1 cellular context compared by ENCODE assay signal in the genomic region with DNA sequence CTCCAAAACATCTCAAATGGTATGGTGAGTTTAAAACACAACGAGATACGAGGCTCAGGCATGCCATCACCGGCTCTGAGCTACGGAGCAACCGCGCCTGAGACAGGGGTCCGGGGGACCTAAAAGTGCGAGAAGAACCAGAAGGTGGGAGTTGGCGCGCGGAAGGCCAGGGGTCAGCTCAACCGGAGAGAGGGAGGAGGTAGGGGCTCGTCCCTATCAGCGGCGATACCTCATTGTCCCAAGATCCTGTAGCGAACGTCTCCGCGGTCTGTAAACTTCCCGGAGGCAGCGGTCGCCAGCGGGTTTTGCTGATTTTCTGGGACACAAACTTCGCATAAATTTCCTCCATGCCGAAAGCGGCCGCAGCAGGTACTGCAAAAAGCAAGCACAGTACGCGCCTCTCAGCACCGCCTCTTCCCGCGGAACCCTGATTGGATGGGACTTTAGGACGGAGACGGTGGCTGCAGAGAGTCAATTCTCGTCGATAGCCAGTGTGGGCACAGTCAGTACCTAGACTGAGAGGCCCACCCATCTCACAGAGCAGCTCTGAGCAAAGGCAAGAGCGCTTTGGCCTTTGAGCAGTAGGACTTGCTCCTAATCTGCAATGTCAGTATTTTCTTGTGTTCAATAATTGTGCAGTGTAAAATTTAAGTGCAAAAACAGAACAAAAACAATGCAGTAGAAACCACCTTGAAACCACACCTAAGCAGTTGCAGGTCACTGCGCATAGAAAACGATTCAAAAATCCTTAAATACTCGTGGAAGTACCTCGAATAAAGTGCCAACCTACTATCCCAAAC.
A peak's percentile ranks its signal among the peaks of the same experiment; 100 is the strongest.
TF ChIP-seq lines count a peak whose summit lies in the region.

A gene with protein sequence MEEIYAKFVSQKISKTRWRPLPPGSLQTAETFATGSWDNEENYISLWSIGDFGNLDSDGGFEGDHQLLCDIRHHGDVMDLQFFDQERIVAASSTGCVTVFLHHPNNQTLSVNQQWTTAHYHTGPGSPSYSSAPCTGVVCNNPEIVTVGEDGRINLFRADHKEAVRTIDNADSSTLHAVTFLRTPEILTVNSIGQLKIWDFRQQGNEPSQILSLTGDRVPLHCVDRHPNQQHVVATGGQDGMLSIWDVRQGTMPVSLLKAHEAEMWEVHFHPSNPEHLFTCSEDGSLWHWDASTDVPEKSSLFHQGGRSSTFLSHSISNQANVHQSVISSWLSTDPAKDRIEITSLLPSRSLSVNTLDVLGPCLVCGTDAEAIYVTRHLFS (minus strand): TSS at position 383 of the 800 bp plus-strand sequence. CDS start 34 bp downstream, at position 349.

TF ChIP-seq in K562, 482 proteins besides CTCF, POLR2A, EP300 and RAD21 (continued from another document and continues in another):
- TF ChIP-seq ZNF766 (CRISPR knock-in tag; conservative IDR thresholded peaks at IDR 0.05) (peak; percentile 86; the same call in 1 of the 2 replicates), ZNF263 (CRISPR knock-in tag; IDR thresholded peaks at IDR 0.05; ENCODE audit: borderline replicate concordance) (peak; percentile 42; the same call in 1 of the 2 replicates), ZNF24 (IDR thresholded peaks at IDR 0.05) (no peak), DACH1 (IDR thresholded peaks at IDR 0.05; ENCODE audit: partially characterized antibody) (no peak), ZNF785 (CRISPR knock-in tag; IDR thresholded peaks at IDR 0.05) (no peak), NR2C2 (CRISPR knock-in tag; IDR thresholded peaks at IDR 0.05) (no peak), NR2C2 (tag; IDR thresholded peaks at IDR 0.05) (peak; percentile 88), OTX1 (CRISPR knock-in tag; IDR thresholded peaks at IDR 0.05) (no peak), ZNF12 (CRISPR knock-in tag; IDR thresholded peaks at IDR 0.05) (peak; percentile 66; the same call in 1 of the 2 replicates), HNRNPH1 (optimal IDR thresholded peaks at IDR 0.05; ENCODE audit: low read depth, low read length) (no peak), CREM (IDR thresholded peaks at IDR 0.05; ENCODE audit: low read depth) (peak; percentile 87), ZBED1 (IDR thresholded peaks at IDR 0.05) (0 out of 2 replicates have a peak, but pooled peaks have one; percentile 74), RBM22 (IDR thresholded peaks at IDR 0.05; ENCODE audit: low read depth, low read length, poor library complexity, severe bottlenecking) (no peak), BCL6 (CRISPR knock-in tag; IDR thresholded peaks at IDR 0.05) (no peak), ZKSCAN3 (CRISPR knock-in tag; IDR thresholded peaks at IDR 0.05) (no peak), PML (IDR thresholded peaks at IDR 0.05; ENCODE audit: low read length) (peak; percentile 65; the same call in 1 of the 2 replicates), MED1 (CRISPR knock-in tag; IDR thresholded peaks at IDR 0.05; ENCODE audit: borderline replicate concordance) (no peak), SREBF1 (IDR thresholded peaks at IDR 0.05; ENCODE audit: borderline replicate concordance, low read depth, low read length) (no peak), CEBPG (CRISPR knock-in tag; IDR thresholded peaks at IDR 0.05) (no peak), CEBPG (tag; conservative IDR thresholded peaks at IDR 0.05 in 1 of 2, IDR thresholded peaks at IDR 0.05 in 1 of 2) (no peak), ZNF830 (CRISPR knock-in tag; IDR thresholded peaks at IDR 0.05) (no peak), RBM17 (IDR thresholded peaks at IDR 0.05; ENCODE audit: borderline replicate concordance, low read depth, low read length) (no peak), ZNF696 (CRISPR knock-in tag; conservative IDR thresholded peaks at IDR 0.05) (no peak)
- TF ChIP-seq, protein P1, sequence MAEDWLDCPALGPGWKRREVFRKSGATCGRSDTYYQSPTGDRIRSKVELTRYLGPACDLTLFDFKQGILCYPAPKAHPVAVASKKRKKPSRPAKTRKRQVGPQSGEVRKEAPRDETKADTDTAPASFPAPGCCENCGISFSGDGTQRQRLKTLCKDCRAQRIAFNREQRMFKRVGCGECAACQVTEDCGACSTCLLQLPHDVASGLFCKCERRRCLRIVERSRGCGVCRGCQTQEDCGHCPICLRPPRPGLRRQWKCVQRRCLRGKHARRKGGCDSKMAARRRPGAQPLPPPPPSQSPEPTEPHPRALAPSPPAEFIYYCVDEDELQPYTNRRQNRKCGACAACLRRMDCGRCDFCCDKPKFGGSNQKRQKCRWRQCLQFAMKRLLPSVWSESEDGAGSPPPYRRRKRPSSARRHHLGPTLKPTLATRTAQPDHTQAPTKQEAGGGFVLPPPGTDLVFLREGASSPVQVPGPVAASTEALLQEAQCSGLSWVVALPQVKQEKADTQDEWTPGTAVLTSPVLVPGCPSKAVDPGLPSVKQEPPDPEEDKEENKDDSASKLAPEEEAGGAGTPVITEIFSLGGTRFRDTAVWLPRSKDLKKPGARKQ (CRISPR knock-in tag; IDR thresholded peaks at IDR 0.05), result no peak
- TF ChIP-seq, protein P2, sequence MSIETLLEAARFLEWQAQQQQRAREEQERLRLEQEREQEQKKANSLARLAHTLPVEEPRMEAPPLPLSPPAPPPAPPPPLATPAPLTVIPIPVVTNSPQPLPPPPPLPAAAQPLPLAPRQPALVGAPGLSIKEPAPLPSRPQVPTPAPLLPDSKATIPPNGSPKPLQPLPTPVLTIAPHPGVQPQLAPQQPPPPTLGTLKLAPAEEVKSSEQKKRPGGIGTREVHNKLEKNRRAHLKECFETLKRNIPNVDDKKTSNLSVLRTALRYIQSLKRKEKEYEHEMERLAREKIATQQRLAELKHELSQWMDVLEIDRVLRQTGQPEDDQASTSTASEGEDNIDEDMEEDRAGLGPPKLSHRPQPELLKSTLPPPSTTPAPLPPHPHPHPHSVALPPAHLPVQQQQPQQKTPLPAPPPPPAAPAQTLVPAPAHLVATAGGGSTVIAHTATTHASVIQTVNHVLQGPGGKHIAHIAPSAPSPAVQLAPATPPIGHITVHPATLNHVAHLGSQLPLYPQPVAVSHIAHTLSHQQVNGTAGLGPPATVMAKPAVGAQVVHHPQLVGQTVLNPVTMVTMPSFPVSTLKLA (conservative IDR thresholded peaks at IDR 0.05), result peak; percentile 41 to 84; a peak in 3 of 4 replicates
- TF ChIP-seq, protein P3, sequence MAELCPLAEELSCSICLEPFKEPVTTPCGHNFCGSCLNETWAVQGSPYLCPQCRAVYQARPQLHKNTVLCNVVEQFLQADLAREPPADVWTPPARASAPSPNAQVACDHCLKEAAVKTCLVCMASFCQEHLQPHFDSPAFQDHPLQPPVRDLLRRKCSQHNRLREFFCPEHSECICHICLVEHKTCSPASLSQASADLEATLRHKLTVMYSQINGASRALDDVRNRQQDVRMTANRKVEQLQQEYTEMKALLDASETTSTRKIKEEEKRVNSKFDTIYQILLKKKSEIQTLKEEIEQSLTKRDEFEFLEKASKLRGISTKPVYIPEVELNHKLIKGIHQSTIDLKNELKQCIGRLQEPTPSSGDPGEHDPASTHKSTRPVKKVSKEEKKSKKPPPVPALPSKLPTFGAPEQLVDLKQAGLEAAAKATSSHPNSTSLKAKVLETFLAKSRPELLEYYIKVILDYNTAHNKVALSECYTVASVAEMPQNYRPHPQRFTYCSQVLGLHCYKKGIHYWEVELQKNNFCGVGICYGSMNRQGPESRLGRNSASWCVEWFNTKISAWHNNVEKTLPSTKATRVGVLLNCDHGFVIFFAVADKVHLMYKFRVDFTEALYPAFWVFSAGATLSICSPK (IDR thresholded peaks at IDR 0.05; ENCODE audit: borderline replicate concordance), result no peak
- TF ChIP-seq, protein P4, sequence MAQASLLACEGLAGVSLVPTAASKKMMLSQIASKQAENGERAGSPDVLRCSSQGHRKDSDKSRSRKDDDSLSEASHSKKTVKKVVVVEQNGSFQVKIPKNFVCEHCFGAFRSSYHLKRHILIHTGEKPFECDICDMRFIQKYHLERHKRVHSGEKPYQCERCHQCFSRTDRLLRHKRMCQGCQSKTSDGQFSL (CRISPR knock-in tag; IDR thresholded peaks at IDR 0.05), result no peak
- TF ChIP-seq, protein P4 (tag; IDR thresholded peaks at IDR 0.05), result no peak
- TF ChIP-seq, protein P5, sequence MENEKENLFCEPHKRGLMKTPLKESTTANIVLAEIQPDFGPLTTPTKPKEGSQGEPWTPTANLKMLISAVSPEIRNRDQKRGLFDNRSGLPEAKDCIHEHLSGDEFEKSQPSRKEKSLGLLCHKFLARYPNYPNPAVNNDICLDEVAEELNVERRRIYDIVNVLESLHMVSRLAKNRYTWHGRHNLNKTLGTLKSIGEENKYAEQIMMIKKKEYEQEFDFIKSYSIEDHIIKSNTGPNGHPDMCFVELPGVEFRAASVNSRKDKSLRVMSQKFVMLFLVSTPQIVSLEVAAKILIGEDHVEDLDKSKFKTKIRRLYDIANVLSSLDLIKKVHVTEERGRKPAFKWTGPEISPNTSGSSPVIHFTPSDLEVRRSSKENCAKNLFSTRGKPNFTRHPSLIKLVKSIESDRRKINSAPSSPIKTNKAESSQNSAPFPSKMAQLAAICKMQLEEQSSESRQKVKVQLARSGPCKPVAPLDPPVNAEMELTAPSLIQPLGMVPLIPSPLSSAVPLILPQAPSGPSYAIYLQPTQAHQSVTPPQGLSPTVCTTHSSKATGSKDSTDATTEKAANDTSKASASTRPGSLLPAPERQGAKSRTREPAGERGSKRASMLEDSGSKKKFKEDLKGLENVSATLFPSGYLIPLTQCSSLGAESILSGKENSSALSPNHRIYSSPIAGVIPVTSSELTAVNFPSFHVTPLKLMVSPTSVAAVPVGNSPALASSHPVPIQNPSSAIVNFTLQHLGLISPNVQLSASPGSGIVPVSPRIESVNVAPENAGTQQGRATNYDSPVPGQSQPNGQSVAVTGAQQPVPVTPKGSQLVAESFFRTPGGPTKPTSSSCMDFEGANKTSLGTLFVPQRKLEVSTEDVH (IDR thresholded peaks at IDR 0.05; ENCODE audit: low read depth, partially characterized antibody), result peak; percentile 59
- TF ChIP-seq, protein P6, sequence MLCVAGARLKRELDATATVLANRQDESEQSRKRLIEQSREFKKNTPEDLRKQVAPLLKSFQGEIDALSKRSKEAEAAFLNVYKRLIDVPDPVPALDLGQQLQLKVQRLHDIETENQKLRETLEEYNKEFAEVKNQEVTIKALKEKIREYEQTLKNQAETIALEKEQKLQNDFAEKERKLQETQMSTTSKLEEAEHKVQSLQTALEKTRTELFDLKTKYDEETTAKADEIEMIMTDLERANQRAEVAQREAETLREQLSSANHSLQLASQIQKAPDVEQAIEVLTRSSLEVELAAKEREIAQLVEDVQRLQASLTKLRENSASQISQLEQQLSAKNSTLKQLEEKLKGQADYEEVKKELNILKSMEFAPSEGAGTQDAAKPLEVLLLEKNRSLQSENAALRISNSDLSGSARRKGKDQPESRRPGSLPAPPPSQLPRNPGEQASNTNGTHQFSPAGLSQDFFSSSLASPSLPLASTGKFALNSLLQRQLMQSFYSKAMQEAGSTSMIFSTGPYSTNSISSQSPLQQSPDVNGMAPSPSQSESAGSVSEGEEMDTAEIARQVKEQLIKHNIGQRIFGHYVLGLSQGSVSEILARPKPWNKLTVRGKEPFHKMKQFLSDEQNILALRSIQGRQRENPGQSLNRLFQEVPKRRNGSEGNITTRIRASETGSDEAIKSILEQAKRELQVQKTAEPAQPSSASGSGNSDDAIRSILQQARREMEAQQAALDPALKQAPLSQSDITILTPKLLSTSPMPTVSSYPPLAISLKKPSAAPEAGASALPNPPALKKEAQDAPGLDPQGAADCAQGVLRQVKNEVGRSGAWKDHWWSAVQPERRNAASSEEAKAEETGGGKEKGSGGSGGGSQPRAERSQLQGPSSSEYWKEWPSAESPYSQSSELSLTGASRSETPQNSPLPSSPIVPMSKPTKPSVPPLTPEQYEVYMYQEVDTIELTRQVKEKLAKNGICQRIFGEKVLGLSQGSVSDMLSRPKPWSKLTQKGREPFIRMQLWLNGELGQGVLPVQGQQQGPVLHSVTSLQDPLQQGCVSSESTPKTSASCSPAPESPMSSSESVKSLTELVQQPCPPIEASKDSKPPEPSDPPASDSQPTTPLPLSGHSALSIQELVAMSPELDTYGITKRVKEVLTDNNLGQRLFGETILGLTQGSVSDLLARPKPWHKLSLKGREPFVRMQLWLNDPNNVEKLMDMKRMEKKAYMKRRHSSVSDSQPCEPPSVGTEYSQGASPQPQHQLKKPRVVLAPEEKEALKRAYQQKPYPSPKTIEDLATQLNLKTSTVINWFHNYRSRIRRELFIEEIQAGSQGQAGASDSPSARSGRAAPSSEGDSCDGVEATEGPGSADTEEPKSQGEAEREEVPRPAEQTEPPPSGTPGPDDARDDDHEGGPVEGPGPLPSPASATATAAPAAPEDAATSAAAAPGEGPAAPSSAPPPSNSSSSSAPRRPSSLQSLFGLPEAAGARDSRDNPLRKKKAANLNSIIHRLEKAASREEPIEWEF (CRISPR knock-in tag; IDR thresholded peaks at IDR 0.05), result no peak
- TF ChIP-seq, protein P7, sequence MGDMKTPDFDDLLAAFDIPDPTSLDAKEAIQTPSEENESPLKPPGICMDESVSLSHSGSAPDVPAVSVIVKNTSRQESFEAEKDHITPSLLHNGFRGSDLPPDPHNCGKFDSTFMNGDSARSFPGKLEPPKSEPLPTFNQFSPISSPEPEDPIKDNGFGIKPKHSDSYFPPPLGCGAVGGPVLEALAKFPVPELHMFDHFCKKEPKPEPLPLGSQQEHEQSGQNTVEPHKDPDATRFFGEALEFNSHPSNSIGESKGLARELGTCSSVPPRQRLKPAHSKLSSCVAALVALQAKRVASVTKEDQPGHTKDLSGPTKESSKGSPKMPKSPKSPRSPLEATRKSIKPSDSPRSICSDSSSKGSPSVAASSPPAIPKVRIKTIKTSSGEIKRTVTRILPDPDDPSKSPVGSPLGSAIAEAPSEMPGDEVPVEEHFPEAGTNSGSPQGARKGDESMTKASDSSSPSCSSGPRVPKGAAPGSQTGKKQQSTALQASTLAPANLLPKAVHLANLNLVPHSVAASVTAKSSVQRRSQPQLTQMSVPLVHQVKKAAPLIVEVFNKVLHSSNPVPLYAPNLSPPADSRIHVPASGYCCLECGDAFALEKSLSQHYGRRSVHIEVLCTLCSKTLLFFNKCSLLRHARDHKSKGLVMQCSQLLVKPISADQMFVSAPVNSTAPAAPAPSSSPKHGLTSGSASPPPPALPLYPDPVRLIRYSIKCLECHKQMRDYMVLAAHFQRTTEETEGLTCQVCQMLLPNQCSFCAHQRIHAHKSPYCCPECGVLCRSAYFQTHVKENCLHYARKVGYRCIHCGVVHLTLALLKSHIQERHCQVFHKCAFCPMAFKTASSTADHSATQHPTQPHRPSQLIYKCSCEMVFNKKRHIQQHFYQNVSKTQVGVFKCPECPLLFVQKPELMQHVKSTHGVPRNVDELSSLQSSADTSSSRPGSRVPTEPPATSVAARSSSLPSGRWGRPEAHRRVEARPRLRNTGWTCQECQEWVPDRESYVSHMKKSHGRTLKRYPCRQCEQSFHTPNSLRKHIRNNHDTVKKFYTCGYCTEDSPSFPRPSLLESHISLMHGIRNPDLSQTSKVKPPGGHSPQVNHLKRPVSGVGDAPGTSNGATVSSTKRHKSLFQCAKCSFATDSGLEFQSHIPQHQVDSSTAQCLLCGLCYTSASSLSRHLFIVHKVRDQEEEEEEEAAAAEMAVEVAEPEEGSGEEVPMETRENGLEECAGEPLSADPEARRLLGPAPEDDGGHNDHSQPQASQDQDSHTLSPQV (IDR thresholded peaks at IDR 0.05), result peak; percentile 64
- TF ChIP-seq, protein P8, sequence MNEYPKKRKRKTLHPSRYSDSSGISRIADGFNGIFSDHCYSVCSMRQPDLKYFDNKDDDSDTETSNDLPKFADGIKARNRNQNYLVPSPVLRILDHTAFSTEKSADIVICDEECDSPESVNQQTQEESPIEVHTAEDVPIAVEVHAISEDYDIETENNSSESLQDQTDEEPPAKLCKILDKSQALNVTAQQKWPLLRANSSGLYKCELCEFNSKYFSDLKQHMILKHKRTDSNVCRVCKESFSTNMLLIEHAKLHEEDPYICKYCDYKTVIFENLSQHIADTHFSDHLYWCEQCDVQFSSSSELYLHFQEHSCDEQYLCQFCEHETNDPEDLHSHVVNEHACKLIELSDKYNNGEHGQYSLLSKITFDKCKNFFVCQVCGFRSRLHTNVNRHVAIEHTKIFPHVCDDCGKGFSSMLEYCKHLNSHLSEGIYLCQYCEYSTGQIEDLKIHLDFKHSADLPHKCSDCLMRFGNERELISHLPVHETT (CRISPR knock-in tag; conservative IDR thresholded peaks at IDR 0.05 in 1 of 2, IDR thresholded peaks at IDR 0.05 in 1 of 2), result peak in 1 of 2 experiments; percentile 69; a peak in 2 of 4 replicates
